ENCODE assay signal across 8 cellular contexts in the genomic region with DNA sequence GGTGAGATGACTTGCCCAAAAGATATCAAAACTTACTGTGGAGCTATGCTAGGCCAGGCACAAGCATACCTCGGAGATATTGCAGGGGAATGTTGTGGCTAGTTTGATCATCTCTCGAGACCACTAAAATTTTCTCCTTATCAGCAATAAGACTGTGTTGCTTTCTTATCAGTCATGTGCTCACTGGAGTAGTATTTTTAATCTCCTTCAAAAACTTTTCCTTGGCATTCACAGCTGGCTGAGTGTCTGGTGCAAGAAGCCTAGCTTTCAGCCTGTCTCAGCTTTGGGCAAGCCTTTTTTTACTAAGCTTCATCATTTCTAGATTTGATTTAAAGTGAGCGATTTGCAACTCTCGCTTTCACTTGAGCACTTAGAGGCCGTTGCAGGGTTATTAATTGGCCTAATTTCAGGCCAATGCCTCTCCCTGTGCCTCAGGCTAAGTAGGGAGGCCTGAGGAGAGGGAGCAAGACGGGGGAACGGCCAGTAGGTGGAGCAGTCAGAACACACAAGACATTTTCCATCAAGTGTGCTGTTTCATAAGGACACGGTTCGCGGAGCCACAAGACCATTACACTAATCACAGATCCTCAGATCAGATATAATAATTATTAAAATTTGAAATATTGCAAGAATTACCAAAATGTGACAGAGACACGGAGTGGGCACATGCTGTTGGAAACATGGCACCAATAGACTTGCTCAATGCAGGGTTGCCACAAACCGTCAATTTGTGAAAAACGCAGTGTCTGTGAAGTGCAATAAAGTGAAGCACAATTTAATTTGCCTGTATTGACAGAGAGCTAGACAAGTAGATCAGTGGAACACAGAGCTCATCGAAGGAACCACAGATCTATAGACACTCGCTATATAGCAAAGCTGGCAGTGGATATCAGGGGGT.
A peak's percentile ranks its signal among the peaks of the same experiment; 100 is the strongest.
DNase-seq lines count a peak whose midpoint lies in the region; ATAC-seq and TF ChIP-seq lines count a peak whose summit lies in the region.

No MANE protein-coding gene starts in this region.

- DNase-seq in Calu3 (peak; percentile 72), M059J (ENCODE audit: low read depth) (peak; percentile 84), SHP77 (lab: John Stamatoyannopoulos, UW) (peak; percentile 72 to 83), germinal center (ENCODE audit: low spot score) (peak; percentile 73), ovary (peak; percentile 68 to 80 (median 77)), tibial nerve (ENCODE audit: low spot score in 2 of 2) (peak; percentile 65 to 84)
- peak; percentile 82 for DNase-seq in activated effector memory CD4-positive, alpha-beta T cell treated with anti-CD3 and anti-CD28 coated beads, Interleukin-2, amount 50 U/mL, for 16 hours

- WGBS in ovary, 3 donors: 19 to 22% (median 20%) methylated on average over 15 of the region's 15 CpGs
- 29 to 32% methylated on average over 15 of the region's 15 CpGs for WGBS in tibial nerve, 2 donors

- no peaks in the 10 kb centered on the region for H3K36me3 ChIP-seq in ovary
- no peaks in the 10 kb centered on the region for H3K36me3 ChIP-seq in tibial nerve

- peaks cover 15% of the 10 kb centered on the region for H3K4me1 Mint-ChIP-seq in Calu3 (ENCODE audit: low read depth, unreplicated experiment)

- CTCF ChIA-PET in Calu3 (lab: Charles Lee): interaction anchor here (0.6 to 1.8 kb wide), 4 partner anchors 7 to 260 kb away, joined by 3 to 8 read pairs (median 3); no protein-coding TSS in a partner anchor

- H3K4me3 Mint-ChIP-seq in Calu3 (ENCODE audit: low read depth, unreplicated experiment): no peak overlapping the region

- no peaks in the 10 kb centered on the region for H3K36me3 Mint-ChIP-seq in Calu3 (ENCODE audit: insufficient read depth, unreplicated experiment)

- H3K27ac Mint-ChIP-seq in Calu3 (ENCODE audit: unreplicated experiment): no peak overlapping the region

- no peaks in the 10 kb centered on the region for H3K9me3 Mint-ChIP-seq in Calu3 (ENCODE audit: low read depth, unreplicated experiment)

- intact Hi-C loops in Calu3 (cut with micrococcal nuclease; ENCODE audit: unreplicated experiment) (loop anchor here (2.0 kb wide), 3 partner anchors 200 to 408 kb away; no protein-coding TSS in a partner anchor), ovary (cut with DNase I) (loop anchor here in 2 of 4 donors (5.0 to 10.0 kb wide), 2 partner anchors 410 to 413 kb away; no protein-coding TSS in a partner anchor)

- peak; percentile 65 for TF ChIP-seq CTCF in Calu3 (IDR thresholded peaks at IDR 0.05; ENCODE audit: unreplicated experiment)
- TF ChIP-seq CTCF in ovary (IDR thresholded peaks at IDR 0.05): peak; percentile 15 to 55 (median 38)
- TF ChIP-seq CTCF in tibial nerve (IDR thresholded peaks at IDR 0.05): peak; percentile 60 to 84 (median 74)

- H3K4me3 ChIP-seq in ovary: no peak overlapping the region
- H3K4me3 ChIP-seq in tibial nerve: no peak overlapping the region

- H3K9me3 ChIP-seq in ovary: no peaks in the 10 kb centered on the region
- H3K9me3 ChIP-seq in tibial nerve: no peaks in the 10 kb centered on the region

- no peaks in the 10 kb centered on the region for H3K27me3 Mint-ChIP-seq in Calu3 (ENCODE audit: unreplicated experiment)

- TF ChIP-seq POLR2A in ovary (IDR thresholded peaks at IDR 0.05) (no peak), tibial nerve (IDR thresholded peaks at IDR 0.05) (no peak)

- peak; percentile 68 for ATAC-seq in GM21515 (IDR thresholded peaks at IDR 0.05; ENCODE audit: unreplicated experiment)

- BruUV-seq in Calu3 (replicated peaks; lab: Mats Ljungman, UMichigan): no TSS peak

- peaks cover 2% of the 10 kb centered on the region for H3K4me1 ChIP-seq in ovary (ENCODE audit: insufficient read depth)
- H3K4me1 ChIP-seq in tibial nerve: peaks cover 0 to 7% (median 0%) of the 10 kb centered on the region in 4 donors

- TF ChIP-seq EP300 in ovary (IDR thresholded peaks at IDR 0.05): no peak
- no peak for TF ChIP-seq EP300 in tibial nerve (IDR thresholded peaks at IDR 0.05)

- H3K27ac ChIP-seq in ovary: no peak overlapping the region
- no peak overlapping the region for H3K27ac ChIP-seq in tibial nerve

- no peaks in the 10 kb centered on the region for H3K27me3 ChIP-seq in ovary
- no peaks in the 10 kb centered on the region for H3K27me3 ChIP-seq in tibial nerve
